In genomic region chr17:38333635-38334295, GRCh38 we compare ENCODE assay signal across 1 cellular context.
TF ChIP-seq lines count a peak whose summit lies in the region.

No MANE protein-coding gene starts in this region.

TF ChIP-seq in liver, 16 proteins besides CTCF, POLR2A, EP300 and RAD21 (continued from another document):
- TF ChIP-seq ZBTB33 (IDR thresholded peaks at IDR 0.05) (no peak), NR2F2 (IDR thresholded peaks at IDR 0.05) (no peak), FOXA1 (IDR thresholded peaks at IDR 0.05) (no peak), SP1 (IDR thresholded peaks at IDR 0.05) (no peak), ATF3 (IDR thresholded peaks at IDR 0.05) (no peak)
